ENCODE assay signal across 10 cellular contexts in genomic region chr3:56985460-56986327, GRCh38.
A peak's percentile ranks its signal among the peaks of the same experiment; 100 is the strongest.
DNase-seq lines count a peak whose midpoint lies in the region; ATAC-seq lines count a peak whose summit lies in the region.
"Had no signal": no experiment of that assay in that cellular context is flagged by ENCODE, and none has a peak within 500 bp of the region (broad histone marks: within the 10 kb centered on the region; RNA-seq: fewer than 3 reads in every experiment).

No MANE protein-coding gene starts in this region.

- no peak overlapping the region for H3K9ac ChIP-seq in mesendoderm (ENCODE audit: low read length)

- peak overlapping the region; percentile 3 for H3K56ac ChIP-seq in mesendoderm (ENCODE audit: low read length)

- no peak overlapping the region for H3K23ac ChIP-seq in mesendoderm (ENCODE audit: low read length)

- peaks cover 4% of the 10 kb centered on the region for H3K27me3 ChIP-seq in CD4-positive, CD25-positive, alpha-beta regulatory T cell (ENCODE audit: control insufficient read depth, insufficient read depth, low read length)
- H3K27me3 ChIP-seq in mesendoderm (ENCODE audit: insufficient read depth, low read length, poor library complexity) = no peaks in the 10 kb centered on the region

- no peak overlapping the region for H3K4me3 ChIP-seq in CD4-positive, CD25-positive, alpha-beta regulatory T cell (ENCODE audit: low read depth, low read length)
- H3K4me3 ChIP-seq in Jurkat, Clone E6-1 (ENCODE audit: low read length) = no peak overlapping the region
- H3K4me3 ChIP-seq in mesendoderm (ENCODE audit: low read length) = no peak overlapping the region

- WGBS in mesendoderm (ENCODE audit: extremely low coverage, insufficient coverage, low lambda C conversion rate) = no CpG with 5 or more reads among the region's 11 CpGs

- H3K4ac ChIP-seq in mesendoderm (ENCODE audit: low read depth, low read length) = no peak overlapping the region

- peak in 1 of 3 donors; percentile 24 for DNase-seq in CD4-positive, CD25-positive, alpha-beta regulatory T cell
- peak; percentile 32 for DNase-seq in Jurkat, Clone E6-1 (ENCODE audit: low read depth, low spot score)
- DNase-seq in mesendoderm (no peak), NCI-H2196 treated with DMSO at 0.1 percent for 48 hours (lab: John Stamatoyannopoulos, UW; ENCODE audit: unreplicated experiment) (no peak), SHP77 treated with DMSO at 0.1 percent for 48 hours (lab: John Stamatoyannopoulos, UW) (no peak), DMS153 treated with DMSO at 0.1 percent for 48 hours (lab: John Stamatoyannopoulos, UW; ENCODE audit: unreplicated experiment) (no peak)
- DNase-seq: cortex of kidney had no signal

- H3K4me2 ChIP-seq in mesendoderm (ENCODE audit: low read length) = no peak overlapping the region

- no peak overlapping the region for H2BK5ac ChIP-seq in mesendoderm (ENCODE audit: low read length)

- H2BK15ac ChIP-seq in mesendoderm (replicated peaks; ENCODE audit: low read depth) = no peak overlapping the region

- H3K27ac ChIP-seq in CD4-positive, CD25-positive, alpha-beta regulatory T cell (ENCODE audit: insufficient read depth, low read length, poor library complexity, severe bottlenecking) = no peak overlapping the region
- no peak overlapping the region for H3K27ac ChIP-seq in mesendoderm (ENCODE audit: low read depth, low read length)

- H3K9me3 Mint-ChIP-seq in CD4-positive, CD25-positive, alpha-beta regulatory T cell = no peaks in the 10 kb centered on the region
- no peaks in the 10 kb centered on the region for H3K9me3 Mint-ChIP-seq in activated T-helper 17 cell treated with anti-CD3 and anti-CD28 coated beads, Interleukin-2, amount 50 U/mL, for 72 hours

- H3K18ac ChIP-seq in mesendoderm (ENCODE audit: low read length) = no peak overlapping the region

- H3K36me3 Mint-ChIP-seq in CD4-positive, CD25-positive, alpha-beta regulatory T cell = no peaks in the 10 kb centered on the region
- no peaks in the 10 kb centered on the region for H3K36me3 Mint-ChIP-seq in activated T-helper 17 cell treated with anti-CD3 and anti-CD28 coated beads, Interleukin-2, amount 50 U/mL, for 72 hours (ENCODE audit: low read depth)

- no peak overlapping the region for H2AK5ac ChIP-seq in mesendoderm (ENCODE audit: low read length)

- no peaks in the 10 kb centered on the region for H3K79me1 ChIP-seq in mesendoderm (ENCODE audit: low read length)

- H3K27ac Mint-ChIP-seq in CD4-positive, CD25-positive, alpha-beta regulatory T cell = peak overlapping the region; percentile 60 to 73 (median 71)
- H3K27ac Mint-ChIP-seq in activated T-helper 17 cell treated with anti-CD3 and anti-CD28 coated beads, Interleukin-2, amount 50 U/mL, for 72 hours = peak overlapping the region; percentile 68

- peak; percentile 25 to 48 for ATAC-seq in CD4-positive, CD25-positive, alpha-beta regulatory T cell (ENCODE audit: low read depth in 2 of 2)
- ATAC-seq in activated T-helper 17 cell treated with anti-CD3 and anti-CD28 coated beads, Interleukin-2, amount 50 U/mL, for 72 hours (replicated peaks) = no peak
- no peak for ATAC-seq in GM18870 (IDR thresholded peaks at IDR 0.05; ENCODE audit: unreplicated experiment)
- ATAC-seq: HCT116 had no signal

- H3K27me3 Mint-ChIP-seq in CD4-positive, CD25-positive, alpha-beta regulatory T cell = peaks cover 11% of the 10 kb centered on the region
- peaks cover 7% of the 10 kb centered on the region for H3K27me3 Mint-ChIP-seq in activated T-helper 17 cell treated with anti-CD3 and anti-CD28 coated beads, Interleukin-2, amount 50 U/mL, for 72 hours

- no peak overlapping the region for H4K8ac ChIP-seq in mesendoderm (ENCODE audit: low read depth, low read length)

- H3K9me3 ChIP-seq in CD4-positive, CD25-positive, alpha-beta regulatory T cell (ENCODE audit: control insufficient read depth in 2 of 2, low read length in 2 of 2) = no peaks in the 10 kb centered on the region

- peaks cover 1 to 17% (median 6%) of the 10 kb centered on the region in 4 donors for H3K4me1 Mint-ChIP-seq in CD4-positive, CD25-positive, alpha-beta regulatory T cell
- H3K4me1 Mint-ChIP-seq in activated T-helper 17 cell treated with anti-CD3 and anti-CD28 coated beads, Interleukin-2, amount 50 U/mL, for 72 hours = peaks cover 22% of the 10 kb centered on the region

- H3K36me3 ChIP-seq in CD4-positive, CD25-positive, alpha-beta regulatory T cell (ENCODE audit: control insufficient read depth, insufficient read depth, low read length) = no peaks in the 10 kb centered on the region
- H3K36me3 ChIP-seq in mesendoderm (ENCODE audit: control insufficient read depth, insufficient read depth, low read length) = no peaks in the 10 kb centered on the region

- no peak overlapping the region for H4K5ac ChIP-seq in mesendoderm (ENCODE audit: low read length)

- peaks cover 7% of the 10 kb centered on the region for H3K4me1 ChIP-seq in CD4-positive, CD25-positive, alpha-beta regulatory T cell (ENCODE audit: control insufficient read depth, insufficient read depth, low read length, poor library complexity, severe bottlenecking)
- H3K4me1 ChIP-seq in mesendoderm (ENCODE audit: control insufficient read depth, low read depth, low read length) = no peaks in the 10 kb centered on the region

- H3K79me2 ChIP-seq in mesendoderm (ENCODE audit: control insufficient read depth, insufficient read depth, low read length) = no peaks in the 10 kb centered on the region

- no peak overlapping the region for H3K4me3 Mint-ChIP-seq in CD4-positive, CD25-positive, alpha-beta regulatory T cell
- H3K4me3 Mint-ChIP-seq in activated T-helper 17 cell treated with anti-CD3 and anti-CD28 coated beads, Interleukin-2, amount 50 U/mL, for 72 hours = no peak overlapping the region

- no peak overlapping the region for H2BK120ac ChIP-seq in mesendoderm (ENCODE audit: low read depth, low read length)

Comparison
In these comparisons a context has a peak if more than half of its experiments do, and no peak if none do; other contexts are left out.
1. ATAC-seq: peak in CD4-positive, CD25-positive, alpha-beta regulatory T cell (2 of 2); none in activated T-helper 17 cell treated with anti-CD3 and anti-CD28 coated beads, Interleukin-2, amount 50 U/mL, for 72 hours (single experiment) and GM18870 (single experiment).